In the genomic region with DNA sequence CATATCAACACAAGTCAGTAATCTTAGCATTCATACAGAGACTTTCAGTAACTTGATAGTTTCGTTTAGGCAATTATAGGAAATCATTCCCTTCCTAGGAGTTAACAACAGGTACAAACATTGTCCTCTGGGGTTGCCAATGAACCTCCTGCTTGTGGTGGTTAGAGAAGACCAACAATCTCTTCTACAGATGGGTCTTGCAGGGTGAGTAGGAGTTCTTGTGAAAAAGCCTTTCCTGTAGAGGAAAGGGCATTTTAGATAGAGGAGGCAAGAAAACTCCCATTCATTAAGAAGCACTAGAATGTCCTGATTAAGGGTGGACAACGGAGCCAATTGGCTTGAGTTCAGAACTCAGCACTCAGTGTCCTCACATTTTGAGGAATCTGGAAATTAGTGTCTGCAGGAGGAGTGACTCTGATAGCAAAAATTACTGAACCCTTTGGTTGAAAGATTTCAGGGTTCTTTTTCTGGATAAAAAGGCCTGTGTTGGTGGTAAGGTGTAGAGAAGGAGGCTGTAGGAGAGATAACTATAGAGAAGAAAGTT, we compare ENCODE assay signal across 1 cellular context.
TF ChIP-seq lines count a peak whose summit lies in the region.

No MANE protein-coding gene starts in this region.

TF ChIP-seq in A549, 52 proteins besides CTCF, POLR2A, EP300 and RAD21:
- TF ChIP-seq HEYL (CRISPR knock-in tag; IDR thresholded peaks at IDR 0.05) (no peak), CHD4 (IDR thresholded peaks at IDR 0.05; ENCODE audit: borderline replicate concordance) (no peak), NR3C1 (IDR thresholded peaks at IDR 0.05) (no peak), ZC3H11A (IDR thresholded peaks at IDR 0.05) (no peak), ZSCAN20 (CRISPR knock-in tag; IDR thresholded peaks at IDR 0.05) (no peak), SMC3 (IDR thresholded peaks at IDR 0.05) (no peak)
- TF ChIP-seq, protein P1, sequence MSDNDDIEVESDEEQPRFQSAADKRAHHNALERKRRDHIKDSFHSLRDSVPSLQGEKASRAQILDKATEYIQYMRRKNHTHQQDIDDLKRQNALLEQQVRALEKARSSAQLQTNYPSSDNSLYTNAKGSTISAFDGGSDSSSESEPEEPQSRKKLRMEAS (IDR thresholded peaks at IDR 0.05) = no peak
